In genomic region chr2:74762789-74763188, GRCh38 we compare ENCODE assay signal across 17 cellular contexts.
A peak's percentile ranks its signal among the peaks of the same experiment; 100 is the strongest.
DNase-seq lines count a peak whose midpoint lies in the region; ATAC-seq, FAIRE-seq and TF ChIP-seq lines count a peak whose summit lies in the region.
"Had no signal": no experiment of that assay in that cellular context is flagged by ENCODE, and none has a peak within 500 bp of the region (broad histone marks: within the 10 kb centered on the region; RNA-seq: fewer than 3 reads in every experiment).

No MANE protein-coding gene starts in this region.

- no peak overlapping the region for H2AFZ ChIP-seq in hepatocyte

- no peaks in the 10 kb centered on the region for H3K9me3 ChIP-seq in hepatocyte (ENCODE audit: low read depth)
- peaks cover 0 to 3% of the 10 kb centered on the region in 2 donors for H3K9me3 ChIP-seq in kidney (ENCODE audit: control insufficient read depth in 1 of 2, low read length in 2 of 2)

- WGBS in hepatocyte (ENCODE audit: low lambda C conversion rate, missing lambda C conversion rate): 83% methylated on average over 3 of the region's 3 CpGs

- H3K4me2 ChIP-seq in hepatocyte: no peak overlapping the region

- H3K9me2 ChIP-seq in hepatocyte (replicated peaks; ENCODE audit: insufficient read depth): no peaks in the 10 kb centered on the region

- TF ChIP-seq CTCF in hepatocyte (IDR thresholded peaks at IDR 0.05; ENCODE audit: poor library complexity) (peak; percentile 5), kidney (IDR thresholded peaks at IDR 0.05; ENCODE audit: borderline replicate concordance, extremely low read depth, insufficient read depth) (no peak)

- FAIRE-seq in kidney (lab: Jason Lieb, UNC): no peak
- FAIRE-seq: G401.6, small intestine had no signal

- no peaks in the 10 kb centered on the region for H3K36me3 ChIP-seq in H7 (replicated peaks; ENCODE audit: control insufficient read depth, insufficient read depth, low read length)
- no peaks in the 10 kb centered on the region for H3K36me3 ChIP-seq in hepatocyte (replicated peaks; ENCODE audit: insufficient read depth, low read depth)
- no peaks in the 10 kb centered on the region for H3K36me3 ChIP-seq in kidney (ENCODE audit: control insufficient read depth in 1 of 2, insufficient read depth in 2 of 2, low read length in 2 of 2)

- H3K4me1 ChIP-seq in hepatocyte (ENCODE audit: insufficient read depth) (peaks cover 4% of the 10 kb centered on the region), kidney (ENCODE audit: control insufficient read depth in 1 of 2, insufficient read depth in 1 of 2, low read depth in 1 of 2, low read length in 2 of 2) (peaks cover 0 to 4% of the 10 kb centered on the region in 2 donors)

- intact Hi-C loops in kidney (cut with DNase I): no loop called here

- H4K20me1 ChIP-seq in hepatocyte (ENCODE audit: insufficient read depth, poor library complexity, severe bottlenecking): no peaks in the 10 kb centered on the region

- H3K27me3 ChIP-seq in H7 (ENCODE audit: control insufficient read depth, insufficient read depth, low read length) (no peaks in the 10 kb centered on the region), hepatocyte (no peaks in the 10 kb centered on the region)

- H3K27ac ChIP-seq in hepatocyte (no peak overlapping the region), kidney (ENCODE audit: low read depth in 2 of 2, low read length in 2 of 2) (no peak overlapping the region)
- H3K27ac ChIP-seq: epithelial cell of prostate, VCaP had no signal

- ATAC-seq in left lobe of liver: no peak
- ATAC-seq: activated CD8-positive, alpha-beta memory T cell treated with anti-CD3 and anti-CD28 coated beads, Interleukin-2, amount 10 ng/mL, durations not matched to agents 7 days and 5 days had no signal

- no peaks in the 10 kb centered on the region for H3K79me2 ChIP-seq in hepatocyte

- H3K9ac ChIP-seq in kidney (ENCODE audit: low read length in 2 of 2): no peak overlapping the region

- peak; percentile 74 for DNase-seq in DMS53 (lab: John Stamatoyannopoulos, UW)
- peak; percentile 38 for DNase-seq in H7
- peak; percentile 41 for DNase-seq in OCI-M1 (lab: John Stamatoyannopoulos, UW)
- DNase-seq in hepatocyte (ENCODE audit: low spot score): no peak
- no peak for DNase-seq in left lobe of liver (ENCODE audit: low spot score)
- no peak for DNase-seq in NCI-H748 (lab: John Stamatoyannopoulos, UW; ENCODE audit: unreplicated experiment)
- no peak for DNase-seq in kidney
- DNase-seq in activated T-cell treated with anti-CD3 and anti-CD28 coated beads, Interleukin-2, amount 50 U/mL, for 48 hours: no peak
- DNase-seq: activated CD8-positive, alpha-beta memory T cell treated with anti-CD3 and anti-CD28 coated beads, Interleukin-2, amount 10 ng/mL, durations not matched to agents 7 days and 5 days; C1 segment of cervical spinal cord; hippocampal formation; NCI-H510A; SHP77; small intestine had no signal

- H3K4me3 ChIP-seq in H7 (ENCODE audit: insufficient read depth, low read depth, low read length) (no peak overlapping the region), hepatocyte (no peak overlapping the region), kidney (ENCODE audit: low read length in 2 of 2) (no peak overlapping the region)

Comparison
In these comparisons a context has a peak if more than half of its experiments do, and no peak if none do; other contexts are left out.
1. DNase-seq: peak in DMS53 (single experiment), H7 (single experiment) and OCI-M1 (single experiment); none in hepatocyte (single experiment), left lobe of liver (single experiment), NCI-H748 (single experiment), kidney (single experiment) and activated T-cell treated with anti-CD3 and anti-CD28 coated beads, Interleukin-2, amount 50 U/mL, for 48 hours (0 of 2).